ENCODE assay signal across 1 cellular context in genomic region chr1:248670003-248670402, GRCh38.
TF ChIP-seq lines count a peak whose summit lies in the region.

No MANE protein-coding gene starts in this region.

TF ChIP-seq in GM23338, 12 proteins besides CTCF, POLR2A, EP300 and RAD21 (continued from another document):
- TF ChIP-seq, protein P1, sequence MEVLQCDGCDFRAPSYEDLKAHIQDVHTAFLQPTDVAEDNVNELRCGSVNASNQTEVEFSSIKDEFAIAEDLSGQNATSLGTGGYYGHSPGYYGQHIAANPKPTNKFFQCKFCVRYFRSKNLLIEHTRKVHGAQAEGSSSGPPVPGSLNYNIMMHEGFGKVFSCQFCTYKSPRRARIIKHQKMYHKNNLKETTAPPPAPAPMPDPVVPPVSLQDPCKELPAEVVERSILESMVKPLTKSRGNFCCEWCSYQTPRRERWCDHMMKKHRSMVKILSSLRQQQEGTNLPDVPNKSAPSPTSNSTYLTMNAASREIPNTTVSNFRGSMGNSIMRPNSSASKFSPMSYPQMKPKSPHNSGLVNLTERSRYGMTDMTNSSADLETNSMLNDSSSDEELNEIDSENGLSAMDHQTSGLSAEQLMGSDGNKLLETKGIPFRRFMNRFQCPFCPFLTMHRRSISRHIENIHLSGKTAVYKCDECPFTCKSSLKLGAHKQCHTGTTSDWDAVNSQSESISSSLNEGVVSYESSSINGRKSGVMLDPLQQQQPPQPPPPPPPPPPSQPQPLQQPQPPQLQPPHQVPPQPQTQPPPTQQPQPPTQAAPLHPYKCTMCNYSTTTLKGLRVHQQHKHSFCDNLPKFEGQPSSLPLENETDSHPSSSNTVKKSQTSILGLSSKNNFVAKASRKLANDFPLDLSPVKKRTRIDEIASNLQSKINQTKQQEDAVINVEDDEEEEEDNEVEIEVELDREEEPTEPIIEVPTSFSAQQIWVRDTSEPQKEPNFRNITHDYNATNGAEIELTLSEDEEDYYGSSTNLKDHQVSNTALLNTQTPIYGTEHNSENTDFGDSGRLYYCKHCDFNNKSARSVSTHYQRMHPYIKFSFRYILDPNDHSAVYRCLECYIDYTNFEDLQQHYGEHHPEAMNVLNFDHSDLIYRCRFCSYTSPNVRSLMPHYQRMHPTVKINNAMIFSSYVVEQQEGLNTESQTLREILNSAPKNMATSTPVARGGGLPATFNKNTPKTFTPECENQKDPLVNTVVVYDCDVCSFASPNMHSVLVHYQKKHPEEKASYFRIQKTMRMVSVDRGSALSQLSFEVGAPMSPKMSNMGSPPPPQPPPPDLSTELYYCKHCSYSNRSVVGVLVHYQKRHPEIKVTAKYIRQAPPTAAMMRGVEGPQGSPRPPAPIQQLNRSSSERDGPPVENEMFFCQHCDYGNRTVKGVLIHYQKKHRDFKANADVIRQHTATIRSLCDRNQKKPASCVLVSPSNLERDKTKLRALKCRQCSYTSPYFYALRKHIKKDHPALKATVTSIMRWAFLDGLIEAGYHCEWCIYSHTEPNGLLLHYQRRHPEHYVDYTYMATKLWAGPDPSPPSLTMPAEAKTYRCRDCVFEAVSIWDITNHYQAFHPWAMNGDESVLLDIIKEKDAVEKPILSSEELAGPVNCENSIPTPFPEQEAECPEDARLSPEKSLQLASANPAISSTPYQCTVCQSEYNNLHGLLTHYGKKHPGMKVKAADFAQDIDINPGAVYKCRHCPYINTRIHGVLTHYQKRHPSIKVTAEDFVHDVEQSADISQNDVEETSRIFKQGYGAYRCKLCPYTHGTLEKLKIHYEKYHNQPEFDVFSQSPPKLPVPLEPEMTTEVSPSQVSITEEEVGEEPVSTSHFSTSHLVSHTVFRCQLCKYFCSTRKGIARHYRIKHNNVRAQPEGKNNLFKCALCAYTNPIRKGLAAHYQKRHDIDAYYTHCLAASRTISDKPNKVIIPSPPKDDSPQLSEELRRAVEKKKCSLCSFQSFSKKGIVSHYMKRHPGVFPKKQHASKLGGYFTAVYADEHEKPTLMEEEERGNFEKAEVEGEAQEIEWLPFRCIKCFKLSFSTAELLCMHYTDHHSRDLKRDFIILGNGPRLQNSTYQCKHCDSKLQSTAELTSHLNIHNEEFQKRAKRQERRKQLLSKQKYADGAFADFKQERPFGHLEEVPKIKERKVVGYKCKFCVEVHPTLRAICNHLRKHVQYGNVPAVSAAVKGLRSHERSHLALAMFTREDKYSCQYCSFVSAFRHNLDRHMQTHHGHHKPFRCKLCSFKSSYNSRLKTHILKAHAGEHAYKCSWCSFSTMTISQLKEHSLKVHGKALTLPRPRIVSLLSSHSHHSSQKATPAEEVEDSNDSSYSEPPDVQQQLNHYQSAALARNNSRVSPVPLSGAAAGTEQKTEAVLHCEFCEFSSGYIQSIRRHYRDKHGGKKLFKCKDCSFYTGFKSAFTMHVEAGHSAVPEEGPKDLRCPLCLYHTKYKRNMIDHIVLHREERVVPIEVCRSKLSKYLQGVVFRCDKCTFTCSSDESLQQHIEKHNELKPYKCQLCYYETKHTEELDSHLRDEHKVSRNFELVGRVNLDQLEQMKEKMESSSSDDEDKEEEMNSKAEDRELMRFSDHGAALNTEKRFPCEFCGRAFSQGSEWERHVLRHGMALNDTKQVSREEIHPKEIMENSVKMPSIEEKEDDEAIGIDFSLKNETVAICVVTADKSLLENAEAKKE (CRISPR knock-in tag; IDR thresholded peaks at IDR 0.05), result no peak
- TF ChIP-seq ZNF331 (CRISPR knock-in tag; IDR thresholded peaks at IDR 0.05; ENCODE audit: low read depth) (no peak), STAT1 (IDR thresholded peaks at IDR 0.05; ENCODE audit: unreplicated experiment) (no peak), EZH2phosphoT487 (IDR thresholded peaks at IDR 0.05; ENCODE audit: unreplicated experiment) (no peak), REST (IDR thresholded peaks at IDR 0.05; ENCODE audit: unreplicated experiment) (no peak)
